ENCODE assay signal across 9 cellular contexts in genomic region chr6:76682842-76683241, GRCh38.
DNase-seq lines count a peak whose midpoint lies in the region; ATAC-seq and TF ChIP-seq lines count a peak whose summit lies in the region.
"Had no signal": no experiment of that assay in that cellular context is flagged by ENCODE, and none has a peak within 500 bp of the region (broad histone marks: within the 10 kb centered on the region; RNA-seq: fewer than 3 reads in every experiment).

No MANE protein-coding gene starts in this region.

- no peaks in the 10 kb centered on the region for H3K27me3 Mint-ChIP-seq in CD4-positive, alpha-beta memory T cell

- peak overlapping the region; percentile 65 for H3K4me2 ChIP-seq in OCI-LY3 (ENCODE audit: low read length)

- peak overlapping the region; percentile 86 for H3K27ac ChIP-seq in OCI-LY3 (ENCODE audit: low read length)
- no peak overlapping the region for H3K27ac ChIP-seq in CD4-positive, alpha-beta memory T cell (ENCODE audit: low read depth, low read length)
- H3K27ac ChIP-seq: epithelial cell of prostate had no signal

- peaks cover 35% of the 10 kb centered on the region for H3K4me1 ChIP-seq in OCI-LY3 (ENCODE audit: low read length)
- H3K4me1 ChIP-seq in CD4-positive, alpha-beta memory T cell (ENCODE audit: insufficient read depth, low read length): no peaks in the 10 kb centered on the region

- no peak overlapping the region for H3K27ac Mint-ChIP-seq in CD4-positive, alpha-beta memory T cell

- ATAC-seq in GM18868 (IDR thresholded peaks at IDR 0.05; ENCODE audit: unreplicated experiment) (peak; percentile 67), left colon (no peak)

- no peaks in the 10 kb centered on the region for H3K27me3 ChIP-seq in OCI-LY3 (ENCODE audit: low read depth, low read length)
- no peaks in the 10 kb centered on the region for H3K27me3 ChIP-seq in CD4-positive, alpha-beta memory T cell (ENCODE audit: insufficient read depth, low read length)

- CTCF ChIA-PET in CD4-positive, alpha-beta memory T cell (lab: Charles Lee; ENCODE audit: partially characterized antibody): no interaction called here

- H3K79me2 ChIP-seq in OCI-LY3 (ENCODE audit: low read length): no peaks in the 10 kb centered on the region

- no peaks in the 10 kb centered on the region for H4K20me1 ChIP-seq in OCI-LY3 (ENCODE audit: insufficient read depth, low read length)

- no peaks in the 10 kb centered on the region for H3K36me3 ChIP-seq in OCI-LY3 (replicated peaks; ENCODE audit: low read depth, low read length)
- no peaks in the 10 kb centered on the region for H3K36me3 ChIP-seq in CD4-positive, alpha-beta memory T cell (ENCODE audit: insufficient read depth, low read length)

- H3K4me3 Mint-ChIP-seq in CD4-positive, alpha-beta memory T cell: no peak overlapping the region

- intact Hi-C loops in CD4-positive, alpha-beta memory T cell (cut with micrococcal nuclease): no loop called here
- intact Hi-C loops in left colon (cut with DNase I, micrococcal nuclease): no loop called here

- H3K9me3 ChIP-seq in OCI-LY3 (ENCODE audit: insufficient read depth, low read length): no peaks in the 10 kb centered on the region
- H3K9me3 ChIP-seq in CD4-positive, alpha-beta memory T cell (ENCODE audit: control insufficient read depth in 1 of 2, low read length in 2 of 2): no peaks in the 10 kb centered on the region

- H2AFZ ChIP-seq in OCI-LY3 (ENCODE audit: low read depth, low read length): no peak overlapping the region

- peak; percentile 58 for TF ChIP-seq CTCF in AG10803 (conservative IDR thresholded peaks at IDR 0.05; ENCODE audit: low read length)
- peak; percentile 54 for TF ChIP-seq CTCF in OCI-LY3 (IDR thresholded peaks at IDR 0.05; ENCODE audit: low read depth, low read length)

- DNase-seq in AG10803 (ENCODE audit: low read depth) (no peak), fibroblast of peridontal ligament (ENCODE audit: extremely low read depth) (peak; percentile 11), NCI-H446 treated with DMSO at 0.1 percent for 48 hours (lab: John Stamatoyannopoulos, UW) (no peak), SIG-M5 treated with dmso at 0.1 percent for 504 hours (lab: John Stamatoyannopoulos, UW; ENCODE audit: unreplicated experiment) (no peak), left colon (no peak)
- DNase-seq in CD4-positive, alpha-beta memory T cell: no peak

- POLR2A ChIA-PET in CD4-positive, alpha-beta memory T cell (lab: Charles Lee; ENCODE audit: partially characterized antibody): no interaction called here

- no peak overlapping the region for H3K9ac ChIP-seq in OCI-LY3 (ENCODE audit: low read length)

- H3K4me3 ChIP-seq in AG10803 (ENCODE audit: low read length): no peak overlapping the region
- H3K4me3 ChIP-seq in OCI-LY3 (ENCODE audit: low read length): no peak overlapping the region
- no peak overlapping the region for H3K4me3 ChIP-seq in CD4-positive, alpha-beta memory T cell (ENCODE audit: low read length in 2 of 2)

- H3K9me3 Mint-ChIP-seq in CD4-positive, alpha-beta memory T cell: peaks cover 0 to 16% (median 6%) of the 10 kb centered on the region in 8 donors

- no peaks in the 10 kb centered on the region for H3K4me1 Mint-ChIP-seq in CD4-positive, alpha-beta memory T cell

- no peaks in the 10 kb centered on the region for H3K36me3 Mint-ChIP-seq in CD4-positive, alpha-beta memory T cell
